8 cellular contexts compared by ENCODE assay signal in the genomic region with DNA sequence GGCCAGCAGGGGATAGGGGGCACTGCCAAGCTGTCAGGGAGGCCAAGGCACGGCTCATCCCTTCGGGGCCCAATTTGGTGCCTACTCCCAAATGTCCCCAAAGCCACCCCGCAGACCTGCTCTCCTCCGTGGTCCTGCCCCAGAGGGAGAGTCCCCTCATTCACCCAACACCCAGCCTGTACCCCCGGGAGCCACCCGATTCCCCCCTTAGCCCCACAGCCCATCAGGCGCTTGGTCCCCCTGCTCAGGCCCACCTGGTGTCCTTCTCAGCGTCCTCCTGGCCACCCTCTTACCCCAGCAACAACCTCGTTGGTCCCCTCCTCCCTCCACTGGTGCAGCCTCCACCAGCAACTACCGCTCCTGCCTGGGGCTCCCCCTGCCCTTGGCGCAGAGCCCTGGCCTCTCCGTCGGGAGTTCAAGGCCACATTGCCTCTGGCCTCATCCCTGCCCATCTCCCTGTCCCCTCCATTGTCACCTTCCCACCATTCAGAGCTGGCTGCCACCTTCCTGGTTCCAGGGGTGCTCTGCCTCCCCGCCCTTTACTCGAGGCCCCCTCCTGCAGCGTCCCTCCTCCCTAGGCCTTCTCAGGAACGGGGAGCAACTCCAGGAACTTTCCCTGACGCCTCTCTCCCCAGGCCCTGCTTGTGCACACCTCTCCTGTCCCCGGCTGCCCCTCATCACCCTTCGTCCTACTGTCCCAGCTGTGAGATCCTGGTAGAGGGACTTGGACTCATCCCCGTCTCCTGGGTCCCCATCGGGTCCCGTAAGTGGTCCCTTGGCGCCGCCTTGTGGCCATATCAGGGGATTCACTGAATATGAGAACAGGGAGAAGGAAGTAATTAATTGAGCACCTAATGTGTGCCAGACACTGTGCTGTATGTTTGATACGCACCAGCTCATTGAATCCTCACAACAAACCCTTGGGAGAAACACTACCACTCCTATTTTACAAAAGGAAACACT.
A peak's percentile ranks its signal among the peaks of the same experiment; 100 is the strongest.
DNase-seq lines count a peak whose midpoint lies in the region; ATAC-seq and TF ChIP-seq lines count a peak whose summit lies in the region.

No MANE protein-coding gene starts in this region.

- ATAC-seq in GM21576 (IDR thresholded peaks at IDR 0.05; ENCODE audit: unreplicated experiment): no peak
- no peak for ATAC-seq in GM18867 (IDR thresholded peaks at IDR 0.05; ENCODE audit: unreplicated experiment)

- H3K27me3 ChIP-seq in prostate gland (replicated peaks; ENCODE audit: insufficient read depth): no peaks in the 10 kb centered on the region

- 70% methylated on average over 25 of the region's 26 CpGs for WGBS in prostate gland

- no peaks in the 10 kb centered on the region for H3K9me3 ChIP-seq in prostate gland

- intact Hi-C loops in prostate gland (cut with DNase I): no loop called here

- no peak overlapping the region for H3K4me3 ChIP-seq in prostate gland

- H3K4me1 ChIP-seq in prostate gland (replicated peaks): no peaks in the 10 kb centered on the region

- no peak for TF ChIP-seq POLR2A in prostate gland (IDR thresholded peaks at IDR 0.05)

- H3K27ac ChIP-seq in prostate gland: no peak overlapping the region

- TF ChIP-seq CTCF in prostate gland (IDR thresholded peaks at IDR 0.05): peak in 3 of 4 experiments; percentile 30 to 61 (median 44)

- peak; percentile 30 to 72 for DNase-seq in activated CD4-positive, alpha-beta T cell treated with anti-CD3 and anti-CD28 coated beads for 24 hours (ENCODE audit: low read depth in 2 of 2)
- no peak for DNase-seq in activated CD4-positive, alpha-beta T cell treated with anti-CD3 and anti-CD28 coated beads for 1 hour
- DNase-seq in NCI-H69 (lab: John Stamatoyannopoulos, UW): peak; percentile 66
- peak; percentile 60 for DNase-seq in activated T-cell treated with anti-CD3 and anti-CD28 coated beads for 48 hours (ENCODE audit: low read depth)
- peak; percentile 15 for DNase-seq in foreskin melanocyte
- no peak for DNase-seq in prostate gland (ENCODE audit: low spot score)

- H3K36me3 ChIP-seq in prostate gland: no peaks in the 10 kb centered on the region

Comparison
In these comparisons a context has a peak if more than half of its experiments do, and no peak if none do; other contexts are left out.
1. DNase-seq: peak in activated CD4-positive, alpha-beta T cell treated with anti-CD3 and anti-CD28 coated beads for 24 hours (2 of 2), NCI-H69 (single experiment), activated T-cell treated with anti-CD3 and anti-CD28 coated beads for 48 hours (single experiment) and foreskin melanocyte (single experiment); none in activated CD4-positive, alpha-beta T cell treated with anti-CD3 and anti-CD28 coated beads for 1 hour (single experiment) and prostate gland (single experiment).